In the genomic region with DNA sequence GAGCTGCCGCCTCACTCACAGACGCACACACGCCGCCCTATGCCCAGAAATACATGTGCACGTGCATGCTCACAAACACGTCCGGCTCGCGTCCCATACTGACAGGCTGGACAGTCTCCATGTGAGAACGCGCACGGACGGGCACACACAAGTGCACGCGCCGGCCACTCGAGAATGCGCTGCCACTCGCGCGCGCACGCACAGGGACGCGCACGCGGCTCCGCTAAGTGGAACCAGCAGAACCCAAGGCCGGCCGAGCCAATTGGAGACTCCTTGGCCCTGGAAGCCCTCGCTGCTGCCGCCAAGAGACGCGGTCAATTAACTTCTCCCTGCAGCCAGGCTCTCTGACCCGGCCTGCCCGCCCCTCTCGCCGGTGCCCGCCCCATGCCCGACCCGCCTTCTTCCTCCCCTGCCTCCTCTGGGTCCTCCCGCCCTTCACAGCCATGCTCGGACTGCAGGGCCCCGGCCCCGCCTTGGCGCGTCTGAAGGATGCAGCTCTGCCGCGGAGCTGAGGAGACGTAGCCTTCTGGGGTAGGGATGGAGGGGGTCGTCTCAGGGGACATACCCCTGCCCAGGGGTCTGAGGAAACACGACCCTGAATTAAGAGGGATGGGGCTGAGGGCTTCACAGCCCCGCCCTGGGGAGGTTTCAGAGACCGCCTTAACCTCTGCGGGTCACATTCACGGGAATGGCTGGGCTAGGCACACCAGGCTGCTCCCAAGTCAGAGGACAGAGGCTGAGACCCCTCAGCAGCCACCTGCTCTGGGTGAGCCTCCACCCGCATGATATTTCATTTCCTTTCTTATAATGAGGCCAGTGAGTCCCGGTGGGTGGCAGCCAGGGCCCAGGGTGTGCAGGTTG, we compare ENCODE assay signal across 8 cellular contexts. TPM values are rescaled to one million over a fixed set of nuclear protein-coding genes. Genes with fewer than 3 reads are reported as not detected.
DNase-seq lines count a peak whose midpoint lies in the region; ATAC-seq and TF ChIP-seq lines count a peak whose summit lies in the region.

No MANE protein-coding gene starts in this region.

- peak overlapping the region; percentile 73 for H3K9ac ChIP-seq in NT2/D1 (ENCODE audit: insufficient read length, low read depth)

- H3K36me3 ChIP-seq in NT2/D1 (ENCODE audit: insufficient read depth, insufficient read length, low read length) (no peaks in the 10 kb centered on the region), sigmoid colon (no peaks in the 10 kb centered on the region)

- peak; percentile 30 for DNase-seq in stimulated activated CD4-positive, alpha-beta T cell treated with anti-CD3 and anti-CD28 coated beads, Interleukin-15, amount 100 ng/mL, for 24 hours
- no peak for DNase-seq in stimulated activated CD4-positive, alpha-beta T cell treated with anti-CD3 and anti-CD28 coated beads, Interleukin-4, amount 100 ng/mL, for 1 hour
- peak; percentile 65 for DNase-seq in NT2/D1 (ENCODE audit: low read depth, low spot score)
- DNase-seq in cerebellum (ENCODE audit: low spot score): peak; percentile 90
- peak; percentile 97 for DNase-seq in iPS-NIHi7 (ENCODE audit: extremely low spot score)
- DNase-seq in sigmoid colon: peak; percentile 90
- no peak for DNase-seq in activated CD4-positive, CD25-positive, alpha-beta regulatory T cell (lab: John Stamatoyannopoulos, UW)

- no peak for ATAC-seq in HG02840 (IDR thresholded peaks at IDR 0.05; ENCODE audit: low FRiP score, unreplicated experiment)

- no peak for TF ChIP-seq CTCF in sigmoid colon (IDR thresholded peaks at IDR 0.05)

- no peak for TF ChIP-seq POLR2A in sigmoid colon (IDR thresholded peaks at IDR 0.05)

- H3K4me3 ChIP-seq in NT2/D1 (ENCODE audit: insufficient read length, low read depth): peak overlapping the region; percentile 24
- peak overlapping the region; percentile 2 to 53 (median 43) for H3K4me3 ChIP-seq in sigmoid colon

- H3K27me3 ChIP-seq in NT2/D1 (ENCODE audit: insufficient read depth, insufficient read length) (peaks cover 23% of the 10 kb centered on the region), sigmoid colon (peaks cover 0 to 4% (median 0%) of the 10 kb centered on the region in 3 donors)

- intact Hi-C loops in sigmoid colon (cut with DNase I): loop anchor here (5.0 kb wide), 1 partner anchor 45 kb away; no protein-coding TSS in a partner anchor

- 5 to 8% methylated on average over 58 of the region's 58 CpGs for WGBS in sigmoid colon, 2 donors

- no peak for TF ChIP-seq EP300 in sigmoid colon (IDR thresholded peaks at IDR 0.05)

- peaks cover 40% of the 10 kb centered on the region for H3K4me1 ChIP-seq in NT2/D1 (ENCODE audit: insufficient read depth, insufficient read length)
- H3K4me1 ChIP-seq in sigmoid colon: peaks cover 0 to 24% (median 19%) of the 10 kb centered on the region in 4 donors

- peak overlapping the region in 3 of 4 donors; percentile 17 to 59 (median 52) for H3K27ac ChIP-seq in sigmoid colon

- H3K9me3 ChIP-seq in NT2/D1 (ENCODE audit: insufficient read depth, low read length): no peaks in the 10 kb centered on the region
- no peaks in the 10 kb centered on the region for H3K9me3 ChIP-seq in sigmoid colon

RNA-seq across cellular contexts. Expression of gene PTH1R, which starts 15.0 kb away (rescaled TPM):
- total RNA-seq in cerebellum: 4.4 TPM
- total RNA-seq in sigmoid colon: 1 to 10 TPM; 3.6 to 9.0 (median 6.0) TPM
- polyA plus RNA-seq in sigmoid colon: 1 to 10 TPM; 1.2 to 5.2 (median 3.6) TPM

RNA-seq across cellular contexts. Expression of gene MYL3, which starts 29.3 kb away (rescaled TPM):
- 1.3 TPM for total RNA-seq in cerebellum
- total RNA-seq in sigmoid colon: 10 to 100 TPM in 1 of 4 donors, 1 to 10 TPM in 3; 1.5 to 10.8 (median 2.7) TPM
- polyA plus RNA-seq in sigmoid colon: 10 to 100 TPM in 1 of 3 donors, 1 to 10 TPM in 2; 2.4 to 11.8 (median 8.4) TPM

Comparison
In these comparisons a context has a peak if more than half of its experiments do, and no peak if none do; other contexts are left out.
1. DNase-seq: peak in stimulated activated CD4-positive, alpha-beta T cell treated with anti-CD3 and anti-CD28 coated beads, Interleukin-15, amount 100 ng/mL, for 24 hours (single experiment), NT2/D1 (single experiment), cerebellum (single experiment), iPS-NIHi7 (single experiment) and sigmoid colon (single experiment); none in stimulated activated CD4-positive, alpha-beta T cell treated with anti-CD3 and anti-CD28 coated beads, Interleukin-4, amount 100 ng/mL, for 1 hour (single experiment) and activated CD4-positive, CD25-positive, alpha-beta regulatory T cell (0 of 4).